Comparison of ENCODE assay signal across 8 cellular contexts in genomic region chrX:110665636-110666035, GRCh38.
A peak's percentile ranks its signal among the peaks of the same experiment; 100 is the strongest.
DNase-seq lines count a peak whose midpoint lies in the region; ATAC-seq and TF ChIP-seq lines count a peak whose summit lies in the region.

No MANE protein-coding gene starts in this region.

- intact Hi-C loops in dorsolateral prefrontal cortex (cut with DNase I) = loop anchor here in 1 of 2 donors (5.0 kb wide), 1 partner anchor 213 kb away; no protein-coding TSS in a partner anchor

- H3K27me3 ChIP-seq in dorsolateral prefrontal cortex = peaks cover 0 to 59% (median 16%) of the 10 kb centered on the region in 45 donors

- H3K4me3 ChIP-seq in dorsolateral prefrontal cortex = no peak overlapping the region

- DNase-seq in EH (ENCODE audit: low read depth) (peak; percentile 51), NCI-H526 treated with DMSO at 0.1 percent for 48 hours (lab: John Stamatoyannopoulos, UW) (peak; percentile 48), dorsolateral prefrontal cortex (peak in 3 of 10 donors; percentile 10 to 28 (median 14)), myocyte (ENCODE audit: low read depth) (peak; percentile 29)

- peak; percentile 58 for TF ChIP-seq CTCF in 22Rv1 (IDR thresholded peaks at IDR 0.05)
- TF ChIP-seq CTCF in dorsolateral prefrontal cortex (IDR thresholded peaks at IDR 0.05 in 54 of 56, conservative IDR thresholded peaks at IDR 0.05 in 2 of 56; ENCODE audit: low read depth in 1 of 56, partially characterized antibody in 56 of 56) = peak in 49 of 56 donors; percentile 11 to 56 (median 35)

- no peak overlapping the region for H3K27ac ChIP-seq in 22Rv1
- no peak overlapping the region for H3K27ac ChIP-seq in dorsolateral prefrontal cortex

- ATAC-seq in HG02623 (IDR thresholded peaks at IDR 0.05; ENCODE audit: unreplicated experiment) (peak; percentile 53), HG03108 (IDR thresholded peaks at IDR 0.05; ENCODE audit: unreplicated experiment) (no peak), GM21737 (IDR thresholded peaks at IDR 0.05; ENCODE audit: unreplicated experiment) (no peak)
